8 cellular contexts compared by ENCODE assay signal in the genomic region with DNA sequence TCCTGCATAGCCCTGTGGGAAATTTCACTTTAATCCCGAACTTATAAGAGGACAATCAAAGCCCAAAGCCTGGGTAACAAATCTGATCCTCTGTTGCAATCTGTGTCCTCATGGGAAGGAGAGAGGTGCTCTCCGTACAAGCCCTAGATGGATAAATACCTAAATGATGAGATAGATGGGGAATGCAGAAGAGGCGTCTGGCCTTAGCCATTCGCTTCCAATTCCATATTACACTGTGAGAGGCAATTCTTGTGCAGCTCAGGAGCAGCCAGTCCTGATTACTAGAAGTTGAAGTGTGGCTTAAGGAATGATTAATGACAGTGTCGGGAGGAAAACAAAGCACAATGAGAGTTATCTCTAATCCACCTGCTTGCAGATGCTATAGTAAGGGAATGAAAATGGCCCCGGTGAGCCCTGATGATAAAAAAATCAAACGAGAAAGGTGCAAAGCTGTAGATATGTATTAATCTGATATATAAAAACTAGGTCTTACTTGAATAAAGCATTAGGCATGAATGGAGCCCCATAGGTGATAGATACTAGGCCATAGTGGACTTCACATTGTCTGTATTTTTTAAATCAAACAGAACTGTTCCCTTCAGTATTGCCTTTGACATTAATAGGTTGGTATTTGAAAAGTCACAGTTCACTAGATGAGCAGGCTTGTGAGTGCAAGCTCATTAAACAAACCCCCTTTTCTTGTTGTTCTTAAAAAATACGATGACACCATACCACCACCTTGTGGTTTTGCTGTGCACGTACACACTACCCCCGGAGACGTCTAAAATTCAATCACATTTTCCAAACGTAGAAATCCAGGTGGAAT. TPM values are rescaled to one million over a fixed set of nuclear protein-coding genes. Genes with fewer than 3 reads are reported as not detected.
A peak's percentile ranks its signal among the peaks of the same experiment; 100 is the strongest.
DNase-seq lines count a peak whose midpoint lies in the region; ATAC-seq and TF ChIP-seq lines count a peak whose summit lies in the region.

No MANE protein-coding gene starts in this region.

- no peak overlapping the region for H2AFZ ChIP-seq in osteoblast (ENCODE audit: low read length)

- H3K9me3 ChIP-seq in osteoblast (ENCODE audit: low read depth, low read length), result no peaks in the 10 kb centered on the region

- no peaks in the 10 kb centered on the region for H4K20me1 ChIP-seq in osteoblast (ENCODE audit: insufficient read depth, low read length)

- DNase-seq in Daoy (ENCODE audit: low read depth) (peak; percentile 45), OCI-M1 (lab: John Stamatoyannopoulos, UW) (peak; percentile 57), erythroblast (lab: John Stamatoyannopoulos, UW) (peak; percentile 21 to 42), osteoblast (ENCODE audit: insufficient read length, low spot score, missing footprints) (no peak)
- DNase-seq in stimulated activated naive CD4-positive, alpha-beta T cell (lab: John Stamatoyannopoulos, UW), result no peak

- peak; percentile 59 for ATAC-seq in HG03342 (IDR thresholded peaks at IDR 0.05; ENCODE audit: unreplicated experiment)
- ATAC-seq in GM18517 (IDR thresholded peaks at IDR 0.05; ENCODE audit: unreplicated experiment), result no peak
- ATAC-seq in GM18502 (IDR thresholded peaks at IDR 0.05; ENCODE audit: poor library complexity, unreplicated experiment), result no peak

- peak; percentile 87 for TF ChIP-seq CTCF in osteoblast (IDR thresholded peaks at IDR 0.05; ENCODE audit: extremely low read depth, low read depth, low read length)

- no peaks in the 10 kb centered on the region for H3K79me2 ChIP-seq in osteoblast (ENCODE audit: insufficient read depth, low read length)

- H3K27me3 ChIP-seq in osteoblast (ENCODE audit: insufficient read depth, low read length), result peaks cover 7% of the 10 kb centered on the region

- no peak for TF ChIP-seq POLR2A in erythroblast (IDR thresholded peaks at IDR 0.05; ENCODE audit: low read length)

- peaks cover 34% of the 10 kb centered on the region for H3K4me1 ChIP-seq in osteoblast (ENCODE audit: insufficient read depth, low read length)

- no peak overlapping the region for H3K4me3 ChIP-seq in osteoblast (ENCODE audit: insufficient read depth, low read length)

- H3K27ac ChIP-seq in osteoblast (ENCODE audit: low read depth, low read length), result peak overlapping the region; percentile 35

- H3K4me2 ChIP-seq in osteoblast (ENCODE audit: insufficient read depth, low read length), result peak overlapping the region; percentile 49

- no peaks in the 10 kb centered on the region for H3K36me3 ChIP-seq in osteoblast (ENCODE audit: insufficient read depth, low read length)

RNA-seq across cellular contexts. Expression of gene TMCO5A, which starts 54.2 kb away (rescaled TPM):
- not detected in 2 replicates for total RNA-seq in Daoy (2014; rRNA removed; shearing (Covaris generic))
- total RNA-seq in osteoblast, result not detected in 2 replicates

Comparison
In these comparisons a context has a peak if more than half of its experiments do, and no peak if none do; other contexts are left out.
1. DNase-seq: peak in Daoy (single experiment), OCI-M1 (single experiment) and erythroblast (2 of 2); none in osteoblast (single experiment) and stimulated activated naive CD4-positive, alpha-beta T cell (0 of 6).